ENCODE assay signal across 1 cellular context in genomic region chr2:160365691-160366367, GRCh38.
TF ChIP-seq lines count a peak whose summit lies in the region.

No MANE protein-coding gene starts in this region.

TF ChIP-seq in IMR-90, 13 proteins besides CTCF, POLR2A, EP300 and RAD21 (continued from another document):
- no peak for TF ChIP-seq NFE2L2 (IDR thresholded peaks at IDR 0.05; ENCODE audit: low read depth, low read length)
- no peak for TF ChIP-seq MAZ (IDR thresholded peaks at IDR 0.05; ENCODE audit: borderline replicate concordance, low read depth, low read length)
- no peak for TF ChIP-seq MXI1 (IDR thresholded peaks at IDR 0.05; ENCODE audit: borderline replicate concordance, low read depth, low read length)
